In genomic region chr11:70307176-70307575, GRCh38 we compare ENCODE assay signal across 17 cellular contexts. TPM values are rescaled to one million over a fixed set of nuclear protein-coding genes. Genes with fewer than 3 reads are reported as not detected.
DNase-seq lines count a peak whose midpoint lies in the region; ATAC-seq, FAIRE-seq and TF ChIP-seq lines count a peak whose summit lies in the region.
"Had no signal": no experiment of that assay in that cellular context is flagged by ENCODE, and none has a peak within 500 bp of the region (broad histone marks: within the 10 kb centered on the region; RNA-seq: fewer than 3 reads in every experiment).

No MANE protein-coding gene starts in this region.

- TF ChIP-seq RAD21 in A549 (conservative IDR thresholded peaks at IDR 0.05 in 1 of 2, IDR thresholded peaks at IDR 0.05 in 1 of 2), result no peak
- no peak for TF ChIP-seq RAD21 in IMR-90 (IDR thresholded peaks at IDR 0.05; ENCODE audit: low read length)

- no peak overlapping the region for H4K91ac ChIP-seq in IMR-90 (ENCODE audit: insufficient read depth, low read depth, low read length)

- intact Hi-C loops in IMR-90 (cut with micrococcal nuclease), result no loop called here
- intact Hi-C loops in left colon (cut with DNase I, micrococcal nuclease), result no loop called here

- peak overlapping the region; percentile 19; the same call in 1 of the 3 replicates for H3K4me2 ChIP-seq in A549
- H3K4me2 ChIP-seq in IMR-90 (ENCODE audit: low read depth, low read length), result no peak overlapping the region

- ATAC-seq in A549 (no peak; a peak in 1 of 6 replicates), IMR-90 (ENCODE audit: low read depth) (no peak), left colon (peak; percentile 79), HG03378 (IDR thresholded peaks at IDR 0.05; ENCODE audit: unreplicated experiment) (no peak), HG03571 (IDR thresholded peaks at IDR 0.05; ENCODE audit: unreplicated experiment) (no peak)
- ATAC-seq: activated naive CD8-positive, alpha-beta T cell treated with anti-CD3 and anti-CD28 coated beads, Interleukin-2, amount 50 U/mL, for 24 hours had no signal

- H4K20me1 ChIP-seq in IMR-90 (ENCODE audit: insufficient read depth, low read length), result peaks cover 40% of the 10 kb centered on the region

- H3K18ac ChIP-seq in IMR-90 (ENCODE audit: low read depth, low read length), result no peak overlapping the region

- H2BK5ac ChIP-seq in IMR-90 (ENCODE audit: low read depth, low read length, poor library complexity, severe bottlenecking), result no peak overlapping the region

- WGBS in A549 (ENCODE audit: missing lambda C conversion rate), result 52% methylated on average over 3 of the region's 3 CpGs
- WGBS in IMR-90 (ENCODE audit: extremely low coverage in 2 of 2, insufficient read length in 1 of 2), 2 experiments, result no CpG with 5 or more reads among the region's 3 CpGs

- H3K79me1 ChIP-seq in IMR-90 (ENCODE audit: low read depth in 1 of 2, low read length in 2 of 2), result peaks cover 35 to 78% of the 10 kb centered on the region in 2 experiments

- 0 out of 4 replicates have a peak overlapping the region, but pooled peaks of 1 of the 2 experiments have one; percentile 19 for H4K8ac ChIP-seq in IMR-90 (ENCODE audit: low read depth in 2 of 2, low read length in 2 of 2)

- 0 out of 6 replicates have a peak overlapping the region, but pooled peaks of 1 of the 2 experiments have one; percentile 13 for H3K27ac ChIP-seq in A549
- H3K27ac ChIP-seq in IMR-90 (ENCODE audit: insufficient read depth, low read length), result no peak overlapping the region
- H3K27ac ChIP-seq in brain microvascular endothelial cell, result peak overlapping the region; percentile 5
- H3K27ac ChIP-seq: SJSA1 had no signal

- no peak overlapping the region for H4K5ac ChIP-seq in IMR-90 (ENCODE audit: low read depth, low read length)

- H2AK5ac ChIP-seq in IMR-90 (ENCODE audit: low read depth, low read length), result no peak overlapping the region

- TF ChIP-seq EP300 in A549 (IDR thresholded peaks at IDR 0.05), result no peak

- in situ Hi-C loops in IMR-90 (cut with MboI; ENCODE audit: low sequenced_read_pairs) (no loop called here), brain microvascular endothelial cell (cut with HindIII; ENCODE audit: low pct_ligation_motif_present, low sequenced_read_pairs) (no loop called here)

- no peak for FAIRE-seq in A549 (lab: Jason Lieb, UNC)

- H2AFZ ChIP-seq in IMR-90 (replicated peaks; ENCODE audit: low read length, poor library complexity), result no peak overlapping the region

- H3K9me1 ChIP-seq in IMR-90 (ENCODE audit: insufficient read depth, low read length), result peaks cover 30% of the 10 kb centered on the region

- TF ChIP-seq CTCF in A549 (IDR thresholded peaks at IDR 0.05) (no peak), IMR-90 (conservative IDR thresholded peaks at IDR 0.05; ENCODE audit: low read depth, low read length) (no peak), brain microvascular endothelial cell (IDR thresholded peaks at IDR 0.05; ENCODE audit: low read depth, low read length, missing control alignments) (no peak)

- BruUV-seq in IMR-90 (replicated peaks; lab: Mats Ljungman, UMichigan), result no TSS peak

- H3K4ac ChIP-seq in IMR-90 (ENCODE audit: low read depth, low read length), result no peak overlapping the region

- H2BK120ac ChIP-seq in IMR-90 (ENCODE audit: low read depth, low read length), result no peak overlapping the region

- no peak overlapping the region for H2BK20ac ChIP-seq in IMR-90 (ENCODE audit: low read depth, low read length)

- H3K9ac ChIP-seq in IMR-90 (ENCODE audit: low read depth, low read length), result no peak overlapping the region

- H3K27me3 ChIP-seq in IMR-90 (ENCODE audit: control insufficient read depth, insufficient read depth, low read length) (no peaks in the 10 kb centered on the region), brain microvascular endothelial cell (replicated peaks) (no peaks in the 10 kb centered on the region)
- H3K27me3 ChIP-seq: SJSA1 had no signal

- POLR2A ChIA-PET in A549 (lab: Yijun Ruan, JAX), result interaction anchor here (0.6 kb wide), 1 partner anchor 36 kb away, joined by 3 read pairs; no protein-coding TSS in a partner anchor
- POLR2A ChIA-PET in IMR-90 (lab: Charles Lee; ENCODE audit: unreplicated experiment), result no interaction called here

- no peak for DNase-seq in A549 (ENCODE audit: low read depth in 1 of 2, low spot score in 1 of 2)
- DNase-seq in IMR-90, result no peak
- no peak for DNase-seq in brain microvascular endothelial cell
- no peak for DNase-seq in left colon
- DNase-seq in NOMO-1 (lab: John Stamatoyannopoulos, UW; ENCODE audit: unreplicated experiment in 2 of 2), result no peak
- no peak for DNase-seq in SK-N-DZ (ENCODE audit: low spot score)
- DNase-seq: activated CD4-positive, alpha-beta T cell treated with anti-CD3 and anti-CD28 coated beads, Interleukin-2, amount 50 U/mL, for 48 hours; activated naive CD8-positive, alpha-beta T cell treated with anti-CD3 and anti-CD28 coated beads, Interleukin-2, amount 50 U/mL, for 24 hours; erythroblast; hippocampal formation; Karpas-422; NCI-H2227 treated with DMSO at 0.1 percent for 48 hours; occipital lobe had no signal

- H3K9me3 ChIP-seq in A549, result no peaks in the 10 kb centered on the region
- H3K9me3 ChIP-seq in IMR-90 (ENCODE audit: control insufficient read depth, insufficient read depth, low read length), result no peaks in the 10 kb centered on the region
- H3K9me3 ChIP-seq: SJSA1 had no signal

- dilution Hi-C loops in IMR-90 (cut with HindIII; ENCODE audit: low sequenced_read_pairs, unreplicated experiment), result no loop called here

- H3K36me3 ChIP-seq in IMR-90 (ENCODE audit: control insufficient read depth, insufficient read depth, low read length), result peaks cover 3% of the 10 kb centered on the region; the same call in 1 of the 2 replicates
- no peaks in the 10 kb centered on the region for H3K36me3 ChIP-seq in brain microvascular endothelial cell (replicated peaks)

- TF ChIP-seq POLR2A in A549 (IDR thresholded peaks at IDR 0.05; ENCODE audit: low read length) (no peak), IMR-90 (IDR thresholded peaks at IDR 0.05; ENCODE audit: low read depth, low read length) (no peak)

- H3K23ac ChIP-seq in IMR-90 (ENCODE audit: low read depth, low read length), result no peak overlapping the region

- H2AK9ac ChIP-seq in IMR-90 (replicated peaks; ENCODE audit: low read depth, low read length, poor library complexity), result no peak overlapping the region

- H2BK15ac ChIP-seq in IMR-90 (ENCODE audit: low read depth, low read length), result no peak overlapping the region

- H3K56ac ChIP-seq in IMR-90 (ENCODE audit: extremely low read depth, insufficient read depth, low read length), result 0 out of 2 replicates have a peak overlapping the region, but pooled peaks have one; percentile 18

- no peak overlapping the region for H3K4me3 ChIP-seq in A549
- no peak overlapping the region for H3K4me3 ChIP-seq in IMR-90 (ENCODE audit: insufficient read depth, low read depth, low read length)
- H3K4me3 ChIP-seq in brain microvascular endothelial cell (ENCODE audit: low read depth, low read length), result no peak overlapping the region
- H3K4me3 ChIP-seq: SJSA1, skin epidermis had no signal

- CTCF ChIA-PET in A549 (lab: Yijun Ruan, JAX) (interaction anchor here (1.2 to 1.8 kb wide), 2 partner anchors 16 kb away, joined by 3 to 4 read pairs; no protein-coding TSS in a partner anchor), IMR-90 (lab: Yijun Ruan, JAX) (interaction anchor here (0.6 kb wide), 1 partner anchor 67 kb away, joined by 4 read pairs; no protein-coding TSS in a partner anchor)

- H3K14ac ChIP-seq in IMR-90 (replicated peaks; ENCODE audit: low read depth, low read length), result no peak overlapping the region

- H3K4me1 ChIP-seq in A549 (peaks cover 29% of the 10 kb centered on the region), IMR-90 (ENCODE audit: control insufficient read depth, insufficient read depth, low read length) (peaks cover 23% of the 10 kb centered on the region)

TF ChIP-seq in A549, 52 proteins besides CTCF, POLR2A, EP300 and RAD21:
- TF ChIP-seq HOXA7 (CRISPR knock-in tag; IDR thresholded peaks at IDR 0.05), result no peak
- no peak for TF ChIP-seq NR3C1 (IDR thresholded peaks at IDR 0.05)
- no peak for TF ChIP-seq KDM5A (IDR thresholded peaks at IDR 0.05)
- TF ChIP-seq FOSL2 (IDR thresholded peaks at IDR 0.05), result 0 out of 2 replicates have a peak, but pooled peaks have one; percentile 9
- peak; percentile 41; the same call in 1 of the 2 replicates for TF ChIP-seq FOSL2 (CRISPR knock-in tag; IDR thresholded peaks at IDR 0.05)

TF ChIP-seq in IMR-90, 13 proteins besides CTCF, POLR2A, EP300 and RAD21:
- TF ChIP-seq RFX5 (IDR thresholded peaks at IDR 0.05; ENCODE audit: low read depth, low read length), result no peak

RNA-seq across cellular contexts. Expression of gene PPFIA1, which starts 36.7 kb away (rescaled TPM):
- polyA plus RNA-seq in A549 (2011; rRNA removed) (38.6 and 45.6 TPM in 2 replicates), A549 (2017; fragmentation: RNase III; extraction: RNeasy Plus Mini Kit Qiagen cat#74134 plus additional on column Dnase treatment) (23.3 to 24.8 TPM (median 23.8 TPM) in 3 replicates), IMR-90 (2012; rRNA removed) (37.2 and 46.4 TPM in 2 replicates)
- polyA plus RNA-seq in A549 (2012; cell fraction: cytosol; rRNA removed), result 44.4 and 46.8 TPM in 2 replicates
- 50.6 and 64.1 TPM in 2 replicates for polyA plus RNA-seq in A549 (2012; cell fraction: nucleus; rRNA removed)
- 123 TPM in 2 replicates for polyA minus RNA-seq in A549 (2011; rRNA and poly(A)+ RNA removed)
- total RNA-seq in IMR-90 (2012; rRNA removed) (25.6 and 33.9 TPM in 2 replicates), left colon (10 to 100 TPM; 52.8 to 79.1 TPM)
- 18.8 and 31.7 TPM in 2 replicates for polyA plus RNA-seq in IMR-90 (2012; cell fraction: cytosol; rRNA removed)
- 64.7 and 95.6 TPM in 2 replicates for polyA plus RNA-seq in IMR-90 (2012; cell fraction: nucleus; rRNA removed; ENCODE audit: low replicate concordance)
- polyA plus RNA-seq in SK-N-DZ (2014; cell fraction: cytosol; rRNA removed), result 26.0 and 32.0 TPM in 2 replicates
- polyA plus RNA-seq in SK-N-DZ (2014; cell fraction: nucleus; rRNA removed), result 41.6 and 60.5 TPM in 2 replicates
